Comparison of ENCODE assay signal across 28 cellular contexts in genomic region chr5:54672867-54673266, GRCh38.
DNase-seq lines count a peak whose midpoint lies in the region; ATAC-seq and TF ChIP-seq lines count a peak whose summit lies in the region.
"Had no signal": no experiment of that assay in that cellular context is flagged by ENCODE, and none has a peak within 500 bp of the region (broad histone marks: within the 10 kb centered on the region; RNA-seq: fewer than 3 reads in every experiment).

No MANE protein-coding gene starts in this region.

- ATAC-seq in effector memory CD8-positive, alpha-beta T cell (replicated peaks) = no peak
- ATAC-seq in HG03442 (IDR thresholded peaks at IDR 0.05; ENCODE audit: unreplicated experiment) (no peak), heart right ventricle (no peak)
- ATAC-seq: GM12878, left lobe of liver, right cardiac atrium had no signal

- H3K27me3 Mint-ChIP-seq in activated CD4-positive, alpha-beta memory T cell treated with anti-CD3 and anti-CD28 coated beads, Interleukin-2, amount 10 ng/mL, durations not matched to agents 7 days and 5 days = no peaks in the 10 kb centered on the region
- H3K27me3 Mint-ChIP-seq in activated CD4-positive, alpha-beta memory T cell treated with anti-CD3 and anti-CD28 coated beads for 36 hours = no peaks in the 10 kb centered on the region
- H3K27me3 Mint-ChIP-seq in effector memory CD8-positive, alpha-beta T cell = no peaks in the 10 kb centered on the region
- H3K27me3 Mint-ChIP-seq: activated naive CD8-positive, alpha-beta T cell treated with anti-CD3 and anti-CD28 coated beads for 36 hours; stimulated activated naive CD8-positive, alpha-beta T cell treated with anti-CD3 and anti-CD28 coated beads, Interleukin-15, amount 100 ng/mL, for 72 hours had no signal

- no peaks in the 10 kb centered on the region for H3K36me3 ChIP-seq in tibial artery
- H3K36me3 ChIP-seq in heart right ventricle = no peaks in the 10 kb centered on the region
- H3K36me3 ChIP-seq: SJSA1, thoracic aorta, uterus had no signal

- H3K4me1 Mint-ChIP-seq in activated CD4-positive, alpha-beta memory T cell treated with anti-CD3 and anti-CD28 coated beads, Interleukin-2, amount 10 ng/mL, durations not matched to agents 7 days and 5 days = peaks cover 81% of the 10 kb centered on the region
- H3K4me1 Mint-ChIP-seq in activated CD4-positive, alpha-beta memory T cell treated with anti-CD3 and anti-CD28 coated beads for 36 hours (ENCODE audit: low read depth) = peaks cover 42% of the 10 kb centered on the region
- H3K4me1 Mint-ChIP-seq in effector memory CD8-positive, alpha-beta T cell (ENCODE audit: low read depth in 2 of 2) = peaks cover 43 to 59% of the 10 kb centered on the region in 2 donors

- intact Hi-C loops in activated CD4-positive, alpha-beta memory T cell treated with anti-CD3 and anti-CD28 coated beads for 36 hours (cut with micrococcal nuclease) = loop anchor here (2.0 kb wide), 1 partner anchor 26 kb away; no protein-coding TSS in a partner anchor
- intact Hi-C loops in tibial artery (cut with DNase I; ENCODE audit: low total_unique reads) = no loop called here
- intact Hi-C loops in heart right ventricle (cut with DNase I) = no loop called here

- H3K4me3 ChIP-seq in tibial artery (no peak overlapping the region), heart right ventricle (no peak overlapping the region)
- H3K4me3 ChIP-seq: GM12878, SJSA1, thoracic aorta, uterus had no signal

- POLR2A ChIA-PET in activated CD4-positive, alpha-beta memory T cell treated with anti-CD3 and anti-CD28 coated beads, Interleukin-2, amount 10 ng/mL, durations not matched to agents 7 days and 5 days (lab: Charles Lee) = interaction anchor here (0.7 to 2.3 kb wide), 6 partner anchors 19 to 172 kb away, joined by 3 to 9 read pairs (median 6); partner anchors contain the start of gene SNX18
- POLR2A ChIA-PET in activated CD4-positive, alpha-beta memory T cell treated with anti-CD3 and anti-CD28 coated beads for 36 hours (lab: Charles Lee) = no interaction called here

- H3K9me3 Mint-ChIP-seq in activated CD4-positive, alpha-beta memory T cell treated with anti-CD3 and anti-CD28 coated beads, Interleukin-2, amount 10 ng/mL, durations not matched to agents 7 days and 5 days = peaks cover 29% of the 10 kb centered on the region
- H3K9me3 Mint-ChIP-seq in activated CD4-positive, alpha-beta memory T cell treated with anti-CD3 and anti-CD28 coated beads for 36 hours = peaks cover 14% of the 10 kb centered on the region
- no peaks in the 10 kb centered on the region for H3K9me3 Mint-ChIP-seq in effector memory CD8-positive, alpha-beta T cell

- TF ChIP-seq CTCF in tibial artery (IDR thresholded peaks at IDR 0.05) = no peak
- TF ChIP-seq CTCF in heart right ventricle (IDR thresholded peaks at IDR 0.05) = no peak

- peaks cover 47% of the 10 kb centered on the region for H3K36me3 Mint-ChIP-seq in activated CD4-positive, alpha-beta memory T cell treated with anti-CD3 and anti-CD28 coated beads, Interleukin-2, amount 10 ng/mL, durations not matched to agents 7 days and 5 days (ENCODE audit: low read depth)
- H3K36me3 Mint-ChIP-seq in activated CD4-positive, alpha-beta memory T cell treated with anti-CD3 and anti-CD28 coated beads for 36 hours = no peaks in the 10 kb centered on the region
- H3K36me3 Mint-ChIP-seq in effector memory CD8-positive, alpha-beta T cell (ENCODE audit: insufficient read depth) = peaks cover 3% of the 10 kb centered on the region

- no peak for DNase-seq in activated CD4-positive, alpha-beta memory T cell treated with anti-CD3 and anti-CD28 coated beads, Interleukin-2, amount 10 ng/mL, durations not matched to agents 7 days and 5 days
- no peak for DNase-seq in activated CD4-positive, alpha-beta memory T cell treated with anti-CD3 and anti-CD28 coated beads for 36 hours
- DNase-seq in NOMO-1 treated with DMSO at 0.1 percent for 48 hours (lab: John Stamatoyannopoulos, UW; ENCODE audit: unreplicated experiment) (peak; percentile 23), tibial artery (no peak), heart right ventricle (no peak), glomerular visceral epithelial cell (ENCODE audit: extremely low spot score) (no peak)
- DNase-seq in effector memory CD8-positive, alpha-beta T cell = no peak
- DNase-seq: activated CD4-positive, alpha-beta T cell treated with anti-CD3 and anti-CD28 coated beads for 1 hour; activated effector memory CD4-positive, alpha-beta T cell treated with anti-CD3 and anti-CD28 coated beads, Interleukin-2, amount 50 U/mL, for 16 hours; activated naive CD8-positive, alpha-beta T cell treated with anti-CD3 and anti-CD28 coated beads for 36 hours; activated T-cell treated with anti-CD3 and anti-CD28 coated beads, Interleukin-2, amount 50 U/mL, for 1 hour; central memory CD4-positive, alpha-beta T cell; EL; erythroblast; H7; mesendoderm; NCI-H146; NCI-H345; NCI-H69; right cardiac atrium; RPMI8226; stimulated activated naive CD8-positive, alpha-beta T cell treated with anti-CD3 and anti-CD28 coated beads, Interleukin-15, amount 100 ng/mL, for 72 hours; uterus had no signal

- CTCF ChIA-PET in activated CD4-positive, alpha-beta memory T cell treated with anti-CD3 and anti-CD28 coated beads, Interleukin-2, amount 10 ng/mL, durations not matched to agents 7 days and 5 days (lab: Charles Lee) = interaction anchor here (1.0 to 2.2 kb wide), 7 partner anchors 14 to 172 kb away, joined by 4 to 6 read pairs (median 4); partner anchors contain the start of gene SNX18
- CTCF ChIA-PET in activated CD4-positive, alpha-beta memory T cell treated with anti-CD3 and anti-CD28 coated beads for 36 hours (lab: Charles Lee) = interaction anchor here (1.3 to 1.5 kb wide), 2 partner anchors 35 to 172 kb away, joined by 3 to 4 read pairs; no protein-coding TSS in a partner anchor

- H3K9me3 ChIP-seq in tibial artery (no peaks in the 10 kb centered on the region), heart right ventricle (peaks cover 0 to 25% (median 0%) of the 10 kb centered on the region in 11 donors)
- H3K9me3 ChIP-seq: thoracic aorta, uterus had no signal

- peak overlapping the region; percentile 63 for H3K27ac Mint-ChIP-seq in activated CD4-positive, alpha-beta memory T cell treated with anti-CD3 and anti-CD28 coated beads, Interleukin-2, amount 10 ng/mL, durations not matched to agents 7 days and 5 days
- no peak overlapping the region for H3K27ac Mint-ChIP-seq in activated CD4-positive, alpha-beta memory T cell treated with anti-CD3 and anti-CD28 coated beads for 36 hours
- peak overlapping the region; percentile 71 to 93 for H3K27ac Mint-ChIP-seq in effector memory CD8-positive, alpha-beta T cell
- H3K27ac Mint-ChIP-seq: activated naive CD8-positive, alpha-beta T cell treated with anti-CD3 and anti-CD28 coated beads for 36 hours; stimulated activated naive CD8-positive, alpha-beta T cell treated with anti-CD3 and anti-CD28 coated beads, Interleukin-15, amount 100 ng/mL, for 72 hours had no signal

- H3K27ac ChIP-seq in tibial artery (peak overlapping the region; percentile 23 to 57), heart right ventricle (peak overlapping the region in 1 of 10 donors; percentile 78)
- H3K27ac ChIP-seq: SJSA1, thoracic aorta, uterus had no signal

- H3K27me3 ChIP-seq in tibial artery = no peaks in the 10 kb centered on the region
- no peaks in the 10 kb centered on the region for H3K27me3 ChIP-seq in heart right ventricle
- H3K27me3 ChIP-seq: SJSA1, uterus had no signal

- H3K4me3 Mint-ChIP-seq in activated CD4-positive, alpha-beta memory T cell treated with anti-CD3 and anti-CD28 coated beads, Interleukin-2, amount 10 ng/mL, durations not matched to agents 7 days and 5 days = no peak overlapping the region
- H3K4me3 Mint-ChIP-seq in activated CD4-positive, alpha-beta memory T cell treated with anti-CD3 and anti-CD28 coated beads for 36 hours = no peak overlapping the region
- peak overlapping the region in 1 of 2 donors; percentile 36 for H3K4me3 Mint-ChIP-seq in effector memory CD8-positive, alpha-beta T cell
- H3K4me3 Mint-ChIP-seq: activated naive CD8-positive, alpha-beta T cell treated with anti-CD3 and anti-CD28 coated beads for 36 hours; stimulated activated naive CD8-positive, alpha-beta T cell treated with anti-CD3 and anti-CD28 coated beads, Interleukin-15, amount 100 ng/mL, for 72 hours had no signal

- peaks cover 0 to 82% (median 36%) of the 10 kb centered on the region in 4 donors for H3K4me1 ChIP-seq in tibial artery
- peaks cover 0 to 75% (median 0%) of the 10 kb centered on the region in 9 donors for H3K4me1 ChIP-seq in heart right ventricle
- H3K4me1 ChIP-seq: uterus had no signal
